18 cellular contexts compared by ENCODE assay signal in the genomic region with DNA sequence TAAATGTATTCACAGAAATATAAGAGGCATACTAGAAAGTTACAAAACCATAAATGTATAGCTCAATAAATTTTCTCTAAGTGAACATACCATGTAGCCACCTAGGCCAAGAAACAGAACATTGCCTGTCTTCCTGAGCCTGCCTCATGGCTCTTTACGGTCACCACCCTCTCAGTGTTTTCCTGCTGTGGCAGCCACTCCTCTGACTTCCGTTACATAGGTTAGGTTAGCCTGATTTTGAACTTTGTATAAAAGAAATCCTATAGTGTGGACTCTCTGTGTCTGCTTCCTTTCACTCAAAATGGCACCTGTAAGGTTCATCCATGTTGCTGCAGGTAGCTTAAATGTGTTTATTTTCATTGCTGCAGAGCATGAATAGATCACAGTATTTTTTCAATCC. TPM values are rescaled to one million over a fixed set of nuclear protein-coding genes. Genes with fewer than 3 reads are reported as not detected.
DNase-seq lines count a peak whose midpoint lies in the region; ATAC-seq and TF ChIP-seq lines count a peak whose summit lies in the region.
"Had no signal": no experiment of that assay in that cellular context is flagged by ENCODE, and none has a peak within 500 bp of the region (broad histone marks: within the 10 kb centered on the region; RNA-seq: fewer than 3 reads in every experiment).

No MANE protein-coding gene starts in this region.

- H3K27me3 ChIP-seq in layer of hippocampus (ENCODE audit: control insufficient read depth, insufficient read depth, low read length) (no peaks in the 10 kb centered on the region), WERI-Rb-1 (ENCODE audit: insufficient read depth, low read depth, severe bottlenecking) (no peaks in the 10 kb centered on the region)

- peak overlapping the region; percentile 49 for H3K27ac ChIP-seq in layer of hippocampus (ENCODE audit: low read depth, low read length)
- H3K27ac ChIP-seq in WERI-Rb-1 = no peak overlapping the region
- H3K27ac ChIP-seq: RWPE1 had no signal

- POLR2A ChIA-PET in activated naive CD8-positive, alpha-beta T cell treated with anti-CD3 and anti-CD28 coated beads, Interleukin-2, amount 10 ng/mL, durations not matched to agents 7 days and 5 days (lab: Charles Lee) = interaction anchor here (0.8 to 1.7 kb wide), 4 partner anchors 9 to 47 kb away, joined by 3 to 5 read pairs (median 4); partner anchors contain the start of gene ST3GAL5

- H3K36me3 ChIP-seq in WERI-Rb-1 = no peaks in the 10 kb centered on the region

- peak; percentile 58 for ATAC-seq in activated naive CD8-positive, alpha-beta T cell treated with anti-CD3 and anti-CD28 coated beads, Interleukin-2, amount 10 ng/mL, durations not matched to agents 7 days and 5 days (ENCODE audit: low read depth)
- ATAC-seq in T-helper 17 cell = peak; percentile 54
- no peak for ATAC-seq in GM18519 (IDR thresholded peaks at IDR 0.05; ENCODE audit: low FRiP score, unreplicated experiment)
- ATAC-seq: A549, K562, PC-3 had no signal

- H3K27me3 Mint-ChIP-seq in activated naive CD8-positive, alpha-beta T cell treated with anti-CD3 and anti-CD28 coated beads, Interleukin-2, amount 10 ng/mL, durations not matched to agents 7 days and 5 days = peaks cover 2% of the 10 kb centered on the region
- no peaks in the 10 kb centered on the region for H3K27me3 Mint-ChIP-seq in activated naive CD8-positive, alpha-beta T cell treated with anti-CD3 and anti-CD28 coated beads for 36 hours
- H3K27me3 Mint-ChIP-seq in T-helper 17 cell = no peaks in the 10 kb centered on the region

- peaks cover 15% of the 10 kb centered on the region for H3K36me3 Mint-ChIP-seq in activated naive CD8-positive, alpha-beta T cell treated with anti-CD3 and anti-CD28 coated beads, Interleukin-2, amount 10 ng/mL, durations not matched to agents 7 days and 5 days
- peaks cover 10% of the 10 kb centered on the region for H3K36me3 Mint-ChIP-seq in activated naive CD8-positive, alpha-beta T cell treated with anti-CD3 and anti-CD28 coated beads for 36 hours
- peaks cover 7% of the 10 kb centered on the region for H3K36me3 Mint-ChIP-seq in T-helper 17 cell (ENCODE audit: low read depth)

- no peak overlapping the region for H3K27ac Mint-ChIP-seq in activated naive CD8-positive, alpha-beta T cell treated with anti-CD3 and anti-CD28 coated beads, Interleukin-2, amount 10 ng/mL, durations not matched to agents 7 days and 5 days
- H3K27ac Mint-ChIP-seq in activated naive CD8-positive, alpha-beta T cell treated with anti-CD3 and anti-CD28 coated beads for 36 hours = no peak overlapping the region
- H3K27ac Mint-ChIP-seq in T-helper 17 cell = no peak overlapping the region

- TF ChIP-seq CTCF in WERI-Rb-1 (IDR thresholded peaks at IDR 0.05; ENCODE audit: low read depth, low read length) = no peak

- no peaks in the 10 kb centered on the region for H3K9me3 ChIP-seq in T-helper 17 cell (ENCODE audit: control insufficient read depth, low read length, poor library complexity, severe bottlenecking)
- no peaks in the 10 kb centered on the region for H3K9me3 ChIP-seq in WERI-Rb-1 (ENCODE audit: severe bottlenecking)

- no peak for DNase-seq in activated naive CD8-positive, alpha-beta T cell treated with anti-CD3 and anti-CD28 coated beads, Interleukin-2, amount 10 ng/mL, durations not matched to agents 7 days and 5 days
- DNase-seq in activated naive CD8-positive, alpha-beta T cell treated with anti-CD3 and anti-CD28 coated beads for 36 hours = no peak
- DNase-seq in T-helper 17 cell (no peak), COR-L47 (lab: John Stamatoyannopoulos, UW) (no peak), WERI-Rb-1 (no peak)
- DNase-seq: DMS79 treated with DMSO at 0.1 percent for 48 hours, NCI-H1105 treated with DMSO at 0.1 percent for 48 hours, NCI-H187, NCI-H226, NCI-H524, NCI-H82, PC-3, SIG-M5 had no signal

- peaks cover 7% of the 10 kb centered on the region for H3K9me3 Mint-ChIP-seq in activated naive CD8-positive, alpha-beta T cell treated with anti-CD3 and anti-CD28 coated beads, Interleukin-2, amount 10 ng/mL, durations not matched to agents 7 days and 5 days
- peaks cover 7% of the 10 kb centered on the region for H3K9me3 Mint-ChIP-seq in activated naive CD8-positive, alpha-beta T cell treated with anti-CD3 and anti-CD28 coated beads for 36 hours

- no peak overlapping the region for H3K4me3 ChIP-seq in WERI-Rb-1 (ENCODE audit: low read depth, low read length)
- H3K4me3 ChIP-seq: A549, K562 had no signal

- H3K4me3 Mint-ChIP-seq in activated naive CD8-positive, alpha-beta T cell treated with anti-CD3 and anti-CD28 coated beads, Interleukin-2, amount 10 ng/mL, durations not matched to agents 7 days and 5 days = no peak overlapping the region
- H3K4me3 Mint-ChIP-seq in activated naive CD8-positive, alpha-beta T cell treated with anti-CD3 and anti-CD28 coated beads for 36 hours = no peak overlapping the region
- H3K4me3 Mint-ChIP-seq in T-helper 17 cell = no peak overlapping the region

- peaks cover 12% of the 10 kb centered on the region for H3K4me1 Mint-ChIP-seq in activated naive CD8-positive, alpha-beta T cell treated with anti-CD3 and anti-CD28 coated beads, Interleukin-2, amount 10 ng/mL, durations not matched to agents 7 days and 5 days
- peaks cover 24% of the 10 kb centered on the region for H3K4me1 Mint-ChIP-seq in activated naive CD8-positive, alpha-beta T cell treated with anti-CD3 and anti-CD28 coated beads for 36 hours
- peaks cover 24% of the 10 kb centered on the region for H3K4me1 Mint-ChIP-seq in T-helper 17 cell

RNA-seq across cellular contexts. Expression of gene ST3GAL5, which starts 11.6 kb away (rescaled TPM):
- total RNA-seq in activated naive CD8-positive, alpha-beta T cell treated with anti-CD3 and anti-CD28 coated beads, Interleukin-2, amount 10 ng/mL, durations not matched to agents 7 days and 5 days = 10 to 100 TPM; 59.9 to 62.8 TPM
- total RNA-seq in activated naive CD8-positive, alpha-beta T cell treated with anti-CD3 and anti-CD28 coated beads for 36 hours = 10 to 100 TPM; 14.6 to 15.1 TPM
- 10 to 100 TPM; 26.6 to 34.3 TPM for total RNA-seq in T-helper 17 cell
